ENCODE assay signal across 21 cellular contexts in genomic region chr6:141301779-141302178, GRCh38.
A peak's percentile ranks its signal among the peaks of the same experiment; 100 is the strongest.
DNase-seq lines count a peak whose midpoint lies in the region; ATAC-seq and TF ChIP-seq lines count a peak whose summit lies in the region.
"Had no signal": no experiment of that assay in that cellular context is flagged by ENCODE, and none has a peak within 500 bp of the region (broad histone marks: within the 10 kb centered on the region; RNA-seq: fewer than 3 reads in every experiment).

No MANE protein-coding gene starts in this region.

- TF ChIP-seq POLR2A in thyroid gland (IDR thresholded peaks at IDR 0.05): no peak

- no peak overlapping the region for H2AFZ ChIP-seq in mammary epithelial cell (ENCODE audit: low read depth, low read length)
- H2AFZ ChIP-seq: GM23338 had no signal

- no peak overlapping the region for H3K4me3 ChIP-seq in mammary epithelial cell (replicated peaks in 1 of 3; ENCODE audit: insufficient read depth in 1 of 3, low read depth in 2 of 3, low read length in 3 of 3)
- H3K4me3 ChIP-seq in choroid plexus epithelial cell (ENCODE audit: low read depth, low read length): no peak overlapping the region
- H3K4me3 ChIP-seq in foreskin fibroblast (ENCODE audit: low read depth in 1 of 2, low read length in 2 of 2): no peak overlapping the region
- no peak overlapping the region for H3K4me3 ChIP-seq in thyroid gland (replicated peaks in 1 of 3)
- H3K4me3 ChIP-seq: BLaER1, GM23338, SK-N-MC had no signal

- ATAC-seq in HG03196 (IDR thresholded peaks at IDR 0.05; ENCODE audit: unreplicated experiment): no peak
- ATAC-seq: GM23338 had no signal

- in situ Hi-C loops in mammary epithelial cell (cut with MboI; ENCODE audit: low sequenced_read_pairs in 2 of 2): loop anchor here in 1 of 2 donors (25.0 kb wide), 1 partner anchor 261 kb away; no protein-coding TSS in a partner anchor

- H3K36me3 ChIP-seq in mammary epithelial cell (ENCODE audit: insufficient read depth, low read length) (no peaks in the 10 kb centered on the region), thyroid gland (no peaks in the 10 kb centered on the region)
- H3K36me3 ChIP-seq: BLaER1 had no signal

- no peaks in the 10 kb centered on the region for H3K9me3 Mint-ChIP-seq in MCF 10A (ENCODE audit: unreplicated experiment)
- H3K9me3 Mint-ChIP-seq in activated naive CD4-positive, alpha-beta T cell treated with anti-CD3 and anti-CD28 coated beads for 36 hours: no peaks in the 10 kb centered on the region
- H3K9me3 Mint-ChIP-seq: CD4-positive, alpha-beta T cell; GM23338; H9; IgD-negative memory B cell had no signal

- no peaks in the 10 kb centered on the region for H3K4me1 ChIP-seq in mammary epithelial cell (ENCODE audit: insufficient read depth, low read length)
- peaks cover 10 to 13% of the 10 kb centered on the region in 2 donors for H3K4me1 ChIP-seq in thyroid gland
- H3K4me1 ChIP-seq: BLaER1 had no signal

- H3K4me2 ChIP-seq in mammary epithelial cell (ENCODE audit: insufficient read depth, low read depth, low read length): no peak overlapping the region
- H3K4me2 ChIP-seq: BLaER1, GM23338 had no signal

- H3K36me3 Mint-ChIP-seq in MCF 10A (ENCODE audit: insufficient read depth, unreplicated experiment): no peaks in the 10 kb centered on the region
- H3K36me3 Mint-ChIP-seq in activated naive CD4-positive, alpha-beta T cell treated with anti-CD3 and anti-CD28 coated beads for 36 hours (ENCODE audit: low read depth): no peaks in the 10 kb centered on the region
- H3K36me3 Mint-ChIP-seq: IgD-negative memory B cell had no signal

- intact Hi-C loops in MCF 10A (cut with micrococcal nuclease) (no loop called here), mammary epithelial cell (cut with micrococcal nuclease) (no loop called here), thyroid gland (cut with DNase I) (no loop called here)
- intact Hi-C loops in activated naive CD4-positive, alpha-beta T cell treated with anti-CD3 and anti-CD28 coated beads for 36 hours (cut with micrococcal nuclease): no loop called here

- H3K79me2 ChIP-seq in mammary epithelial cell (ENCODE audit: insufficient read depth, low read length): no peaks in the 10 kb centered on the region

- TF ChIP-seq CTCF in MCF 10A (IDR thresholded peaks at IDR 0.05; ENCODE audit: unreplicated experiment) (no peak), mammary epithelial cell (conservative IDR thresholded peaks at IDR 0.05 in 1 of 2, IDR thresholded peaks at IDR 0.05 in 1 of 2; ENCODE audit: extremely low read depth in 1 of 2, insufficient read depth in 1 of 2, low read depth in 1 of 2, low read length in 2 of 2) (no peak), choroid plexus epithelial cell (conservative IDR thresholded peaks at IDR 0.05; ENCODE audit: low read depth, low read length) (no peak), foreskin fibroblast (IDR thresholded peaks at IDR 0.05; ENCODE audit: low read depth, low read length) (no peak), thyroid gland (IDR thresholded peaks at IDR 0.05) (no peak)

- dilution Hi-C loops in mammary epithelial cell (cut with HindIII; ENCODE audit: low sequenced_read_pairs): no loop called here

- H3K27me3 ChIP-seq in mammary epithelial cell (ENCODE audit: insufficient read depth, low read length) (no peaks in the 10 kb centered on the region), thyroid gland (no peaks in the 10 kb centered on the region)
- H3K27me3 ChIP-seq: BLaER1 had no signal

- POLR2A ChIA-PET in MCF 10A (lab: Yijun Ruan, JAX): interaction anchor here (0.9 kb wide), 1 partner anchor 25 kb away, joined by 3 read pairs; no protein-coding TSS in a partner anchor

- H3K27ac ChIP-seq in mammary epithelial cell (ENCODE audit: insufficient read depth, low read depth, low read length) (no peak overlapping the region), thyroid gland (no peak overlapping the region)
- H3K27ac ChIP-seq: BLaER1, SK-N-MC had no signal

- H3K4me3 Mint-ChIP-seq in MCF 10A (ENCODE audit: unreplicated experiment): no peak overlapping the region
- H3K4me3 Mint-ChIP-seq in activated naive CD4-positive, alpha-beta T cell treated with anti-CD3 and anti-CD28 coated beads for 36 hours: no peak overlapping the region
- H3K4me3 Mint-ChIP-seq: CD4-positive, alpha-beta T cell; GM23338; H9; IgD-negative memory B cell had no signal

- peak overlapping the region; percentile 25 for H3K27ac Mint-ChIP-seq in MCF 10A (ENCODE audit: low read depth, unreplicated experiment)
- H3K27ac Mint-ChIP-seq in activated naive CD4-positive, alpha-beta T cell treated with anti-CD3 and anti-CD28 coated beads for 36 hours: no peak overlapping the region
- H3K27ac Mint-ChIP-seq: CD4-positive, alpha-beta T cell; GM23338; H9; IgD-negative memory B cell had no signal

- no TSS peak for BruUV-seq in MCF 10A (replicated peaks; lab: Mats Ljungman, UMichigan)
- BruUV-seq in mammary epithelial cell (replicated peaks; lab: Mats Ljungman, UMichigan): no TSS peak

- H3K9me3 ChIP-seq in mammary epithelial cell (replicated peaks; ENCODE audit: insufficient read depth, low read length) (no peaks in the 10 kb centered on the region), thyroid gland (no peaks in the 10 kb centered on the region)
- H3K9me3 ChIP-seq: BLaER1 had no signal

- DNase-seq in MCF 10A (ENCODE audit: unreplicated experiment): peak; percentile 13
- no peak for DNase-seq in mammary epithelial cell
- DNase-seq in choroid plexus epithelial cell (ENCODE audit: low read depth): peak; percentile 71
- peak; percentile 3 to 31 for DNase-seq in foreskin fibroblast
- DNase-seq in thyroid gland: no peak
- no peak for DNase-seq in activated naive CD4-positive, alpha-beta T cell treated with anti-CD3 and anti-CD28 coated beads for 36 hours
- DNase-seq: CD4-positive, alpha-beta T cell; H9; MV-4-11; NCI-H1105; NCI-H1436 treated with DMSO at 0.1 percent for 48 hours; NCI-H187 treated with DMSO at 0.1 percent for 48 hours; NCI-H226; NCI-H524; NCI-H774; SIG-M5 had no signal

- peaks cover 5% of the 10 kb centered on the region for H3K4me1 Mint-ChIP-seq in MCF 10A (ENCODE audit: insufficient read depth, unreplicated experiment)
- H3K4me1 Mint-ChIP-seq in activated naive CD4-positive, alpha-beta T cell treated with anti-CD3 and anti-CD28 coated beads for 36 hours (ENCODE audit: low read depth): no peaks in the 10 kb centered on the region
- H3K4me1 Mint-ChIP-seq: GM23338, H9, IgD-negative memory B cell had no signal

- H3K9ac ChIP-seq in mammary epithelial cell (ENCODE audit: insufficient read depth, low read length): no peak overlapping the region
- H3K9ac ChIP-seq: BLaER1 had no signal

- WGBS in mammary epithelial cell (ENCODE audit: low coverage, missing lambda C conversion rate): 69% methylated on average over 1 of the region's 1 CpG
- WGBS in thyroid gland, 2 donors: 86 to 89% methylated on average over 1 of the region's 1 CpG

- CTCF ChIA-PET in MCF 10A (lab: Yijun Ruan, JAX) (no interaction called here), mammary epithelial cell (lab: Charles Lee; ENCODE audit: low non-redundant PET) (no interaction called here)
- CTCF ChIA-PET in activated naive CD4-positive, alpha-beta T cell treated with anti-CD3 and anti-CD28 coated beads for 36 hours (lab: Charles Lee): no interaction called here

- H3K27me3 Mint-ChIP-seq in MCF 10A (ENCODE audit: insufficient read depth, unreplicated experiment): no peaks in the 10 kb centered on the region
- H3K27me3 Mint-ChIP-seq in activated naive CD4-positive, alpha-beta T cell treated with anti-CD3 and anti-CD28 coated beads for 36 hours (ENCODE audit: low read depth): no peaks in the 10 kb centered on the region
- H3K27me3 Mint-ChIP-seq: CD4-positive, alpha-beta T cell; IgD-negative memory B cell had no signal

- H4K20me1 ChIP-seq in mammary epithelial cell (ENCODE audit: insufficient read depth, low read length): no peaks in the 10 kb centered on the region
- H4K20me1 ChIP-seq: BLaER1 had no signal

Comparison
In these comparisons a context has a peak if more than half of its experiments do, and no peak if none do; other contexts are left out.
1. DNase-seq: peak in MCF 10A (single experiment), choroid plexus epithelial cell (single experiment) and foreskin fibroblast (2 of 2); none in mammary epithelial cell (single experiment), thyroid gland (0 of 2) and activated naive CD4-positive, alpha-beta T cell treated with anti-CD3 and anti-CD28 coated beads for 36 hours (single experiment).